ENCODE assay signal across 12 cellular contexts in genomic region chr10:24822557-24822956, GRCh38.
A peak's percentile ranks its signal among the peaks of the same experiment; 100 is the strongest.
DNase-seq lines count a peak whose midpoint lies in the region; ATAC-seq and TF ChIP-seq lines count a peak whose summit lies in the region.
"Had no signal": no experiment of that assay in that cellular context is flagged by ENCODE, and none has a peak within 500 bp of the region (broad histone marks: within the 10 kb centered on the region; RNA-seq: fewer than 3 reads in every experiment).

No MANE protein-coding gene starts in this region.

- H3K27me3 Mint-ChIP-seq in stimulated activated memory B cell treated with anti-CD40 and anti-IgM and Interleukin-4, amounts not matched to agents 10 μg/mL and 1 μg/mL and 100 μg/mL, for 72 hours = no peaks in the 10 kb centered on the region

- H3K27ac Mint-ChIP-seq in stimulated activated memory B cell treated with anti-CD40 and anti-IgM and Interleukin-4, amounts not matched to agents 10 μg/mL and 1 μg/mL and 100 μg/mL, for 72 hours = no peak overlapping the region
- H3K27ac Mint-ChIP-seq: natural killer cell had no signal

- WGBS in suprapubic skin = 70% methylated on average over 2 of the region's 2 CpGs

- no peaks in the 10 kb centered on the region for H3K36me3 ChIP-seq in suprapubic skin
- H3K36me3 ChIP-seq: SJSA1 had no signal

- no peak overlapping the region for H3K4me3 ChIP-seq in suprapubic skin
- H3K4me3 ChIP-seq: SJSA1 had no signal

- no peak for TF ChIP-seq EP300 in suprapubic skin (IDR thresholded peaks at IDR 0.05)

- no peak overlapping the region for H3K27ac ChIP-seq in suprapubic skin
- H3K27ac ChIP-seq: SJSA1 had no signal

- in situ Hi-C loops in SK-MEL-5 (cut with HindIII; ENCODE audit: low pct_unique_long_range_greater_than_20kb, low sequenced_read_pairs) = no loop called here

- no peaks in the 10 kb centered on the region for H3K9me3 ChIP-seq in suprapubic skin
- H3K9me3 ChIP-seq: SJSA1 had no signal

- DNase-seq in activated T-cell treated with anti-CD3 and anti-CD28 coated beads for 24 hours (ENCODE audit: low read depth) (peak; percentile 21), SK-MEL-5 (ENCODE audit: low read depth, low spot score) (peak; percentile 41), suprapubic skin (ENCODE audit: low spot score in 2 of 2) (no peak), hepatic stellate cell (ENCODE audit: low spot score) (no peak), UCSD-AML1 (lab: John Stamatoyannopoulos, UW; ENCODE audit: unreplicated experiment) (no peak)
- DNase-seq in activated T-cell treated with anti-CD3 and anti-CD28 coated beads, Interleukin-2, amount 50 U/mL, for 1 hour = no peak
- DNase-seq: amniotic stem cell, natural killer cell, NCI-H1092 had no signal

- TF ChIP-seq POLR2A in suprapubic skin (IDR thresholded peaks at IDR 0.05) = no peak

- H3K4me1 Mint-ChIP-seq in stimulated activated memory B cell treated with anti-CD40 and anti-IgM and Interleukin-4, amounts not matched to agents 10 μg/mL and 1 μg/mL and 100 μg/mL, for 72 hours = peaks cover 26% of the 10 kb centered on the region

- peaks cover 17% of the 10 kb centered on the region for H3K4me1 ChIP-seq in suprapubic skin

- ATAC-seq in HG02610 (IDR thresholded peaks at IDR 0.05; ENCODE audit: unreplicated experiment) = peak; percentile 82
- ATAC-seq in stimulated activated memory B cell treated with anti-CD40 and anti-IgM and Interleukin-4, amounts not matched to agents 10 μg/mL and 1 μg/mL and 100 μg/mL, for 72 hours = peak; percentile 82
- ATAC-seq: natural killer cell had no signal

- no peaks in the 10 kb centered on the region for H3K9me3 Mint-ChIP-seq in stimulated activated memory B cell treated with anti-CD40 and anti-IgM and Interleukin-4, amounts not matched to agents 10 μg/mL and 1 μg/mL and 100 μg/mL, for 72 hours
- H3K9me3 Mint-ChIP-seq: natural killer cell had no signal

- no peak for TF ChIP-seq CTCF in suprapubic skin (IDR thresholded peaks at IDR 0.05)

- H3K4me3 Mint-ChIP-seq in stimulated activated memory B cell treated with anti-CD40 and anti-IgM and Interleukin-4, amounts not matched to agents 10 μg/mL and 1 μg/mL and 100 μg/mL, for 72 hours = no peak overlapping the region
- H3K4me3 Mint-ChIP-seq: natural killer cell had no signal

- H3K27me3 ChIP-seq in suprapubic skin = no peaks in the 10 kb centered on the region
- H3K27me3 ChIP-seq: SJSA1 had no signal

- no peaks in the 10 kb centered on the region for H3K36me3 Mint-ChIP-seq in stimulated activated memory B cell treated with anti-CD40 and anti-IgM and Interleukin-4, amounts not matched to agents 10 μg/mL and 1 μg/mL and 100 μg/mL, for 72 hours
- H3K36me3 Mint-ChIP-seq: natural killer cell had no signal

Comparison
In these comparisons a context has a peak if more than half of its experiments do, and no peak if none do; other contexts are left out.
1. DNase-seq: peak in activated T-cell treated with anti-CD3 and anti-CD28 coated beads for 24 hours (single experiment) and SK-MEL-5 (single experiment); none in activated T-cell treated with anti-CD3 and anti-CD28 coated beads, Interleukin-2, amount 50 U/mL, for 1 hour (single experiment), suprapubic skin (0 of 2), hepatic stellate cell (single experiment) and UCSD-AML1 (single experiment).